ENCODE assay signal across 2 cellular contexts in the genomic region with DNA sequence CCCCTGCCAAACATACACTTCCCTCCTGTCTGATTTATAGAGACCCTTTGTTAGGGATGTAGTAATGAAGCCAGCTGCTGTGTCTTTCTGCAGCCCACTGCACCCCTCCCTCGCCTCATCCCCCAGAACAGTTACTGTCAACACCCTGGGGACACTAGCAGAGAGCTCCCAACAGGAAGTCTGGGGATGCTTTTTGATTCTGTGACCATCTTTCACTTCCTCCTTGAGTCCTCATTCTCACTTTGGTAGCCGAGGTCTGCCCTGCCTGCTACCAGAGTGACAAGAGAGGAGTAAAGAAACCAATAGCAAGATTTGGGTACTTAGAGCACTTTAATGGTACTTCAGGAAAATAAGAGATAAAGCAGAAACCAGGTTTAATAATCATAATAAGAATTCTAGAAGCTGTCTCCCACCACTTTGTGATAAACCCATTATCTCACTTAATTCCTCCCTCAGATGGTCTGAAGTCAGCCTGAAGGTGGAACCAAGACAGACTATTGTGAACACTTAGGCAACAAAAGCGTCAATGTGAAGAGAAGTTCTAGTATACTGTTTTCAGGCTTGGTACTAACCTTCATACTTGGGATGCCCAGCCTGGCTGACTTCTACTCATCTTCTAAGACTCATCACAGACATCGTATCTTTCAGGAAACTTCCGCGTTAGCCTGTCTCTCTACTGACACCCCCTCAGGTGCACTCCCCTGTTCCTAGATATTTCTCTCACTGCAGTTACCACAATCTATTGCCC.
TF ChIP-seq lines count a peak whose summit lies in the region.

No MANE protein-coding gene starts in this region.

TF ChIP-seq in SK-N-SH, 30 proteins besides CTCF, POLR2A, EP300 and RAD21 (continued from another document):
- TF ChIP-seq, protein P1, sequence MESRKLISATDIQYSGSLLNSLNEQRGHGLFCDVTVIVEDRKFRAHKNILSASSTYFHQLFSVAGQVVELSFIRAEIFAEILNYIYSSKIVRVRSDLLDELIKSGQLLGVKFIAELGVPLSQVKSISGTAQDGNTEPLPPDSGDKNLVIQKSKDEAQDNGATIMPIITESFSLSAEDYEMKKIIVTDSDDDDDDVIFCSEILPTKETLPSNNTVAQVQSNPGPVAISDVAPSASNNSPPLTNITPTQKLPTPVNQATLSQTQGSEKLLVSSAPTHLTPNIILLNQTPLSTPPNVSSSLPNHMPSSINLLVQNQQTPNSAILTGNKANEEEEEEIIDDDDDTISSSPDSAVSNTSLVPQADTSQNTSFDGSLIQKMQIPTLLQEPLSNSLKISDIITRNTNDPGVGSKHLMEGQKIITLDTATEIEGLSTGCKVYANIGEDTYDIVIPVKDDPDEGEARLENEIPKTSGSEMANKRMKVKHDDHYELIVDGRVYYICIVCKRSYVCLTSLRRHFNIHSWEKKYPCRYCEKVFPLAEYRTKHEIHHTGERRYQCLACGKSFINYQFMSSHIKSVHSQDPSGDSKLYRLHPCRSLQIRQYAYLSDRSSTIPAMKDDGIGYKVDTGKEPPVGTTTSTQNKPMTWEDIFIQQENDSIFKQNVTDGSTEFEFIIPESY (IDR thresholded peaks at IDR 0.05; ENCODE audit: borderline replicate concordance, low read depth), result no peak
- TF ChIP-seq, protein P2, sequence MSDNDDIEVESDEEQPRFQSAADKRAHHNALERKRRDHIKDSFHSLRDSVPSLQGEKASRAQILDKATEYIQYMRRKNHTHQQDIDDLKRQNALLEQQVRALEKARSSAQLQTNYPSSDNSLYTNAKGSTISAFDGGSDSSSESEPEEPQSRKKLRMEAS (IDR thresholded peaks at IDR 0.05; ENCODE audit: low read depth), result no peak
- TF ChIP-seq JUND (IDR thresholded peaks at IDR 0.05), result no peak
- no peak for TF ChIP-seq TEAD4 (IDR thresholded peaks at IDR 0.05; ENCODE audit: borderline replicate concordance, insufficient read depth)
- TF ChIP-seq SIN3A (IDR thresholded peaks at IDR 0.05; ENCODE audit: borderline replicate concordance, low read depth, low read length), result no peak
- TF ChIP-seq, protein P3, sequence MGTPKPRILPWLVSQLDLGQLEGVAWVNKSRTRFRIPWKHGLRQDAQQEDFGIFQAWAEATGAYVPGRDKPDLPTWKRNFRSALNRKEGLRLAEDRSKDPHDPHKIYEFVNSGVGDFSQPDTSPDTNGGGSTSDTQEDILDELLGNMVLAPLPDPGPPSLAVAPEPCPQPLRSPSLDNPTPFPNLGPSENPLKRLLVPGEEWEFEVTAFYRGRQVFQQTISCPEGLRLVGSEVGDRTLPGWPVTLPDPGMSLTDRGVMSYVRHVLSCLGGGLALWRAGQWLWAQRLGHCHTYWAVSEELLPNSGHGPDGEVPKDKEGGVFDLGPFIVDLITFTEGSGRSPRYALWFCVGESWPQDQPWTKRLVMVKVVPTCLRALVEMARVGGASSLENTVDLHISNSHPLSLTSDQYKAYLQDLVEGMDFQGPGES (IDR thresholded peaks at IDR 0.05; ENCODE audit: low read depth, low read length), result no peak
- TF ChIP-seq MEF2A (IDR thresholded peaks at IDR 0.05; ENCODE audit: borderline replicate concordance, low read depth), result no peak
- TF ChIP-seq FOXJ3 (CRISPR knock-in tag; IDR thresholded peaks at IDR 0.05), result no peak
- no peak for TF ChIP-seq FOSL2 (IDR thresholded peaks at IDR 0.05; ENCODE audit: borderline replicate concordance, low read depth)
- no peak for TF ChIP-seq NFIC (IDR thresholded peaks at IDR 0.05; ENCODE audit: borderline replicate concordance)
- no peak for TF ChIP-seq EZH2phosphoT487 (IDR thresholded peaks at IDR 0.05; ENCODE audit: borderline replicate concordance, low read depth)
- TF ChIP-seq, protein P4, sequence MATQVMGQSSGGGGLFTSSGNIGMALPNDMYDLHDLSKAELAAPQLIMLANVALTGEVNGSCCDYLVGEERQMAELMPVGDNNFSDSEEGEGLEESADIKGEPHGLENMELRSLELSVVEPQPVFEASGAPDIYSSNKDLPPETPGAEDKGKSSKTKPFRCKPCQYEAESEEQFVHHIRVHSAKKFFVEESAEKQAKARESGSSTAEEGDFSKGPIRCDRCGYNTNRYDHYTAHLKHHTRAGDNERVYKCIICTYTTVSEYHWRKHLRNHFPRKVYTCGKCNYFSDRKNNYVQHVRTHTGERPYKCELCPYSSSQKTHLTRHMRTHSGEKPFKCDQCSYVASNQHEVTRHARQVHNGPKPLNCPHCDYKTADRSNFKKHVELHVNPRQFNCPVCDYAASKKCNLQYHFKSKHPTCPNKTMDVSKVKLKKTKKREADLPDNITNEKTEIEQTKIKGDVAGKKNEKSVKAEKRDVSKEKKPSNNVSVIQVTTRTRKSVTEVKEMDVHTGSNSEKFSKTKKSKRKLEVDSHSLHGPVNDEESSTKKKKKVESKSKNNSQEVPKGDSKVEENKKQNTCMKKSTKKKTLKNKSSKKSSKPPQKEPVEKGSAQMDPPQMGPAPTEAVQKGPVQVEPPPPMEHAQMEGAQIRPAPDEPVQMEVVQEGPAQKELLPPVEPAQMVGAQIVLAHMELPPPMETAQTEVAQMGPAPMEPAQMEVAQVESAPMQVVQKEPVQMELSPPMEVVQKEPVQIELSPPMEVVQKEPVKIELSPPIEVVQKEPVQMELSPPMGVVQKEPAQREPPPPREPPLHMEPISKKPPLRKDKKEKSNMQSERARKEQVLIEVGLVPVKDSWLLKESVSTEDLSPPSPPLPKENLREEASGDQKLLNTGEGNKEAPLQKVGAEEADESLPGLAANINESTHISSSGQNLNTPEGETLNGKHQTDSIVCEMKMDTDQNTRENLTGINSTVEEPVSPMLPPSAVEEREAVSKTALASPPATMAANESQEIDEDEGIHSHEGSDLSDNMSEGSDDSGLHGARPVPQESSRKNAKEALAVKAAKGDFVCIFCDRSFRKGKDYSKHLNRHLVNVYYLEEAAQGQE (IDR thresholded peaks at IDR 0.05; ENCODE audit: low read depth, low read length), result no peak
- no peak for TF ChIP-seq GABPA (IDR thresholded peaks at IDR 0.05; ENCODE audit: low read depth)
- TF ChIP-seq, protein P5, sequence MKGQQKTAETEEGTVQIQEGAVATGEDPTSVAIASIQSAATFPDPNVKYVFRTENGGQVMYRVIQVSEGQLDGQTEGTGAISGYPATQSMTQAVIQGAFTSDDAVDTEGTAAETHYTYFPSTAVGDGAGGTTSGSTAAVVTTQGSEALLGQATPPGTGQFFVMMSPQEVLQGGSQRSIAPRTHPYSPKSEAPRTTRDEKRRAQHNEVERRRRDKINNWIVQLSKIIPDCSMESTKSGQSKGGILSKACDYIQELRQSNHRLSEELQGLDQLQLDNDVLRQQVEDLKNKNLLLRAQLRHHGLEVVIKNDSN (IDR thresholded peaks at IDR 0.05; ENCODE audit: borderline replicate concordance, low read depth), result no peak
- TF ChIP-seq RCOR1 (IDR thresholded peaks at IDR 0.05; ENCODE audit: low read length), result no peak

TF ChIP-seq in SK-N-SH treated with all-trans-retinoic acid at 6 μM for 48 hours, 23 proteins besides CTCF, POLR2A, EP300 and RAD21 (continued from another document):
- TF ChIP-seq, protein P6, sequence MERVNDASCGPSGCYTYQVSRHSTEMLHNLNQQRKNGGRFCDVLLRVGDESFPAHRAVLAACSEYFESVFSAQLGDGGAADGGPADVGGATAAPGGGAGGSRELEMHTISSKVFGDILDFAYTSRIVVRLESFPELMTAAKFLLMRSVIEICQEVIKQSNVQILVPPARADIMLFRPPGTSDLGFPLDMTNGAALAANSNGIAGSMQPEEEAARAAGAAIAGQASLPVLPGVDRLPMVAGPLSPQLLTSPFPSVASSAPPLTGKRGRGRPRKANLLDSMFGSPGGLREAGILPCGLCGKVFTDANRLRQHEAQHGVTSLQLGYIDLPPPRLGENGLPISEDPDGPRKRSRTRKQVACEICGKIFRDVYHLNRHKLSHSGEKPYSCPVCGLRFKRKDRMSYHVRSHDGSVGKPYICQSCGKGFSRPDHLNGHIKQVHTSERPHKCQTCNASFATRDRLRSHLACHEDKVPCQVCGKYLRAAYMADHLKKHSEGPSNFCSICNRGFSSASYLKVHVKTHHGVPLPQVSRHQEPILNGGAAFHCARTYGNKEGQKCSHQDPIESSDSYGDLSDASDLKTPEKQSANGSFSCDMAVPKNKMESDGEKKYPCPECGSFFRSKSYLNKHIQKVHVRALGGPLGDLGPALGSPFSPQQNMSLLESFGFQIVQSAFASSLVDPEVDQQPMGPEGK (CRISPR knock-in tag; IDR thresholded peaks at IDR 0.05; ENCODE audit: borderline replicate concordance), result no peak
- no peak for TF ChIP-seq CSDC2 (CRISPR knock-in tag; IDR thresholded peaks at IDR 0.05)
